Comparison of ENCODE assay signal across 8 cellular contexts in the genomic region with DNA sequence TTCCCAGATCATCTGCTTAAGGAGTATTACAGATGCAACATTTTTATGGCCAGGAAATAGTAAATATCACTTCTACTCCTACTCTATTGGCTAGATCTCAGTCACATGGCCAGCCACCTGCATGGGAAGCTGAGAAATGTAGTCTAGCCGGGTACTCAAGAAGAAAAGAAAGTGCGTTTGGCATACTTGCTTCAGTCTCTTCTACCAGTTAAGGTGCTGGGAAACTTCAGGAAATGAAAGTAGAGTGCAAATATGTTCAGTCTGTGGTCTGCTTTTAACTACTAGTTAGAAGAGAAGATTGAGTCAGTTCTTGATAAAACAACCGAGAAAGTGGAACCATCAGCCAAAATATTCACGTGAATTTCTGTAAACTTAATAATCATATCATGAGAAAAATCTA.
A peak's percentile ranks its signal among the peaks of the same experiment; 100 is the strongest.
DNase-seq lines count a peak whose midpoint lies in the region; ATAC-seq, FAIRE-seq and TF ChIP-seq lines count a peak whose summit lies in the region.

No MANE protein-coding gene starts in this region.

- H3K9me3 Mint-ChIP-seq in activated naive CD8-positive, alpha-beta T cell treated with anti-CD3 and anti-CD28 coated beads, Interleukin-2, amount 50 U/mL, for 24 hours, result peaks cover 3% of the 10 kb centered on the region

- peaks cover 16% of the 10 kb centered on the region for H3K36me3 Mint-ChIP-seq in activated naive CD8-positive, alpha-beta T cell treated with anti-CD3 and anti-CD28 coated beads, Interleukin-2, amount 50 U/mL, for 24 hours (ENCODE audit: low read depth)

- FAIRE-seq in GM12892 (lab: Jason Lieb, UNC) (peak; percentile 95), HTR-8/SVneo (lab: Jason Lieb, UNC) (no peak)

- H3K27ac Mint-ChIP-seq in activated naive CD8-positive, alpha-beta T cell treated with anti-CD3 and anti-CD28 coated beads, Interleukin-2, amount 50 U/mL, for 24 hours, result no peak overlapping the region

- TF ChIP-seq POLR2A in GM12892 (IDR thresholded peaks at IDR 0.05; ENCODE audit: low read depth, low read length), result no peak

- peak overlapping the region; percentile 2 for H3K4me3 Mint-ChIP-seq in activated naive CD8-positive, alpha-beta T cell treated with anti-CD3 and anti-CD28 coated beads, Interleukin-2, amount 50 U/mL, for 24 hours

- DNase-seq in GM12892 (ENCODE audit: insufficient read length) (peak; percentile 13), GM20000 (ENCODE audit: low spot score) (peak; percentile 53), DMS79 (lab: John Stamatoyannopoulos, UW) (no peak), NCI-H1694 (lab: John Stamatoyannopoulos, UW) (no peak), NCI-H526 treated with DMSO at 0.1 percent for 48 hours (lab: John Stamatoyannopoulos, UW) (no peak), HTR-8/SVneo (ENCODE audit: insufficient read length, low spot score) (no peak)
- peak; percentile 5 for DNase-seq in activated naive CD8-positive, alpha-beta T cell treated with anti-CD3 and anti-CD28 coated beads, Interleukin-2, amount 50 U/mL, for 24 hours

- H3K4me1 Mint-ChIP-seq in activated naive CD8-positive, alpha-beta T cell treated with anti-CD3 and anti-CD28 coated beads, Interleukin-2, amount 50 U/mL, for 24 hours, result peaks cover 14% of the 10 kb centered on the region

- no peaks in the 10 kb centered on the region for H3K27me3 Mint-ChIP-seq in activated naive CD8-positive, alpha-beta T cell treated with anti-CD3 and anti-CD28 coated beads, Interleukin-2, amount 50 U/mL, for 24 hours

- peak; percentile 95 for ATAC-seq in HG03439 (IDR thresholded peaks at IDR 0.05; ENCODE audit: unreplicated experiment)
- ATAC-seq in activated naive CD8-positive, alpha-beta T cell treated with anti-CD3 and anti-CD28 coated beads, Interleukin-2, amount 50 U/mL, for 24 hours, result peak; percentile 68

- TF ChIP-seq CTCF in GM20000 (IDR thresholded peaks at IDR 0.05; ENCODE audit: extremely low read depth, missing control alignments), result no peak

Comparison
In these comparisons a context has a peak if more than half of its experiments do, and no peak if none do; other contexts are left out.
1. DNase-seq: peak in GM12892 (single experiment), GM20000 (single experiment) and activated naive CD8-positive, alpha-beta T cell treated with anti-CD3 and anti-CD28 coated beads, Interleukin-2, amount 50 U/mL, for 24 hours (single experiment); none in DMS79 (single experiment), NCI-H1694 (single experiment), NCI-H526 treated with DMSO at 0.1 percent for 48 hours (single experiment) and HTR-8/SVneo (single experiment).